In the genomic region with DNA sequence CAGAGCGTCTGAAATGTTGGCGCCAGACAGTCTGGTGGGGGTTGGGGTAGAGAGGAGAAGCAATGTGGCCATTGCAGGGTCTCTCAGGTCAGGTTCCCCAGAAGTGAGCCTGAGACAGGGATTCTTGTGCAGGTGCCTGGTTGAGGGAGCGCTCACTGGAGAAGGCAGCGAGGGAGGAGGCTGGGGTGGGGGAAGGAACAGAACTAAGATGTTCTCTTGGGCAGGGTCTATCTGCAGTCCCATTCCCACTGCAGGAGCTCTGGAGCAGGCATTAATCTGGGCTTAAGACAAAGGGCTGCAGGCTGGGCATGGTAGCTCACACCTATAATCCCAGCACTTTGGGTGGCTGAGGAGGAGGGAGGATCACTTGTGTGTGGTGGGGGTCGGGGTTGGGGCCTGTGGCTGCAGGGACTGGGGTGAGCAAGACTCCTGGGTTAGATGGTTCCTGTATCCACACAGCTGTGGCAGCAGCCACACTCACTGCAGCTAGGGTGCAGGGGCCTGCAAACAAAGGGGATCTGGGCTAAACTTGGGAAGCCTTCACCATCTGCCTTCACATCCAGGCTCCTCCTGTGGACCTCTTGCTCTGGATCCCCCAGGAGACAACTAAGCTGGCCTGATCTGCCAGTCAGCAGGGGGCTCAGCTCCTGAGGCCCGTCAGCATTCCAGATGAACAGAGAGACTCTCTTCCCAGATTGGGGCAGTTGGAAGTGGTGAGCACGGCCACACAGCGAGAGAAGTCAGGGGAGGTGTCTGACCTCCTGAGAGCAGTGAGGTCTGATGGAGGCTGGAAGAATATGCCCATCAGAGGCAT, we compare ENCODE assay signal across 23 cellular contexts.
"Had no signal": no experiment of that assay in that cellular context is flagged by ENCODE, and none has a peak within 500 bp of the region (broad histone marks: within the 10 kb centered on the region; RNA-seq: fewer than 3 reads in every experiment).

No MANE protein-coding gene starts in this region.

- ATAC-seq: activated CD4-positive, alpha-beta T cell treated with anti-CD3 and anti-CD28 coated beads for 36 hours; activated CD8-positive, alpha-beta memory T cell treated with anti-CD3 and anti-CD28 coated beads, Interleukin-2, amount 10 ng/mL, durations not matched to agents 7 days and 5 days; activated naive CD4-positive, alpha-beta T cell treated with anti-CD3 and anti-CD28 coated beads, Interleukin-2, amount 50 U/mL, for 72 hours; activated naive CD8-positive, alpha-beta T cell treated with anti-CD3 and anti-CD28 coated beads, Interleukin-2, amount 50 U/mL, for 24 hours; body of pancreas had no signal

- H3K27ac Mint-ChIP-seq: activated CD4-positive, alpha-beta T cell treated with anti-CD3 and anti-CD28 coated beads for 36 hours; activated CD8-positive, alpha-beta memory T cell treated with anti-CD3 and anti-CD28 coated beads, Interleukin-2, amount 10 ng/mL, durations not matched to agents 7 days and 5 days; activated naive CD4-positive, alpha-beta T cell treated with anti-CD3 and anti-CD28 coated beads, Interleukin-2, amount 50 U/mL, for 72 hours; activated naive CD8-positive, alpha-beta T cell treated with anti-CD3 and anti-CD28 coated beads, Interleukin-2, amount 50 U/mL, for 24 hours; activated T-cell treated with anti-CD3 and anti-CD28 coated beads, Interleukin-2, amount 50 U/mL, for 24 hours; activated T-helper 1 cell treated with anti-CD3 and anti-CD28 coated beads, Interleukin-12 subunit alpha, Interleukin-12 subunit beta, Interleukin-2, Interleukin-4 antibody, amounts not matched to agents 30 ng/mL and 10 ng/mL and 1 ng/mL, durations not matched to agents 14 hours and 24 hours and 36 hours had no signal

- H3K4me1 Mint-ChIP-seq: activated CD4-positive, alpha-beta T cell treated with anti-CD3 and anti-CD28 coated beads for 36 hours; activated CD8-positive, alpha-beta memory T cell treated with anti-CD3 and anti-CD28 coated beads, Interleukin-2, amount 10 ng/mL, durations not matched to agents 7 days and 5 days; activated naive CD8-positive, alpha-beta T cell treated with anti-CD3 and anti-CD28 coated beads, Interleukin-2, amount 50 U/mL, for 24 hours had no signal

- H3K9me3 Mint-ChIP-seq: activated naive CD4-positive, alpha-beta T cell treated with anti-CD3 and anti-CD28 coated beads, Interleukin-2, amount 50 U/mL, for 72 hours; activated naive CD8-positive, alpha-beta T cell treated with anti-CD3 and anti-CD28 coated beads, Interleukin-2, amount 50 U/mL, for 24 hours; activated T-cell treated with anti-CD3 and anti-CD28 coated beads, Interleukin-2, amount 50 U/mL, for 24 hours; activated T-helper 1 cell treated with anti-CD3 and anti-CD28 coated beads, Interleukin-12 subunit alpha, Interleukin-12 subunit beta, Interleukin-2, Interleukin-4 antibody, amounts not matched to agents 30 ng/mL and 10 ng/mL and 1 ng/mL, durations not matched to agents 14 hours and 24 hours and 36 hours had no signal

- H3K27ac ChIP-seq: ascending aorta, body of pancreas, Peyer's patch, VCaP had no signal

- DNase-seq: activated CD4-positive, alpha-beta T cell treated with anti-CD3 and anti-CD28 coated beads for 36 hours; activated CD8-positive, alpha-beta memory T cell treated with anti-CD3 and anti-CD28 coated beads, Interleukin-2, amount 10 ng/mL, durations not matched to agents 7 days and 5 days; activated effector memory CD4-positive, alpha-beta T cell treated with Interleukin-2 at 50 U/mL for 16 hours; activated naive CD4-positive, alpha-beta T cell treated with Interleukin-2 at 50 U/mL for 16 hours; activated naive CD8-positive, alpha-beta T cell treated with anti-CD3 and anti-CD28 coated beads, Interleukin-2, amount 50 U/mL, for 24 hours; activated T-cell treated with anti-CD3 and anti-CD28 coated beads, Interleukin-2, amount 50 U/mL, for 24 hours; amniotic stem cell; body of pancreas; central memory CD4-positive, alpha-beta T cell; MG63; NCI-H1105; NCI-H1436; NCI-H1694 treated with DMSO at 0.1 percent for 48 hours; NCI-H2029 treated with DMSO at 0.1 percent for 48 hours; NCI-H345; NCI-H510A; NCI-H526 treated with DMSO at 0.1 percent for 48 hours; SHP77 treated with DMSO at 0.1 percent for 48 hours had no signal

- H3K27me3 ChIP-seq: ascending aorta, body of pancreas, MG63, Peyer's patch had no signal

- H3K4me3 Mint-ChIP-seq: activated CD4-positive, alpha-beta T cell treated with anti-CD3 and anti-CD28 coated beads for 36 hours; activated CD8-positive, alpha-beta memory T cell treated with anti-CD3 and anti-CD28 coated beads, Interleukin-2, amount 10 ng/mL, durations not matched to agents 7 days and 5 days; activated naive CD8-positive, alpha-beta T cell treated with anti-CD3 and anti-CD28 coated beads, Interleukin-2, amount 50 U/mL, for 24 hours; activated T-cell treated with anti-CD3 and anti-CD28 coated beads, Interleukin-2, amount 50 U/mL, for 24 hours; activated T-helper 1 cell treated with anti-CD3 and anti-CD28 coated beads, Interleukin-12 subunit alpha, Interleukin-12 subunit beta, Interleukin-2, Interleukin-4 antibody, amounts not matched to agents 30 ng/mL and 10 ng/mL and 1 ng/mL, durations not matched to agents 14 hours and 24 hours and 36 hours had no signal

- H3K4me1 ChIP-seq: body of pancreas, Peyer's patch had no signal

- H3K9me3 ChIP-seq: ascending aorta, body of pancreas, MG63, Peyer's patch had no signal

- H3K36me3 Mint-ChIP-seq: activated CD8-positive, alpha-beta memory T cell treated with anti-CD3 and anti-CD28 coated beads, Interleukin-2, amount 10 ng/mL, durations not matched to agents 7 days and 5 days; activated naive CD4-positive, alpha-beta T cell treated with anti-CD3 and anti-CD28 coated beads, Interleukin-2, amount 50 U/mL, for 72 hours had no signal
